ENCODE assay signal across 10 cellular contexts in genomic region chr12:96368233-96368632, GRCh38. TPM values are rescaled to one million over a fixed set of nuclear protein-coding genes. Genes with fewer than 3 reads are reported as not detected.
A peak's percentile ranks its signal among the peaks of the same experiment; 100 is the strongest.
DNase-seq lines count a peak whose midpoint lies in the region; ATAC-seq and TF ChIP-seq lines count a peak whose summit lies in the region.
"Had no signal": no experiment of that assay in that cellular context is flagged by ENCODE, and none has a peak within 500 bp of the region (broad histone marks: within the 10 kb centered on the region; RNA-seq: fewer than 3 reads in every experiment).

No MANE protein-coding gene starts in this region.

- TF ChIP-seq CTCF in fibroblast of mammary gland (conservative IDR thresholded peaks at IDR 0.05; ENCODE audit: control insufficient read depth, insufficient read depth, low read depth, low read length) = no peak
- no peak for TF ChIP-seq CTCF in natural killer cell (IDR thresholded peaks at IDR 0.05)

- H3K4me1 ChIP-seq in effector memory CD4-positive, alpha-beta T cell (ENCODE audit: control insufficient read depth, insufficient read depth, low read length, poor library complexity, severe bottlenecking) = peaks cover 25% of the 10 kb centered on the region

- no peaks in the 10 kb centered on the region for H3K36me3 ChIP-seq in effector memory CD4-positive, alpha-beta T cell (ENCODE audit: control insufficient read depth, insufficient read depth, low read length)

- H3K27ac ChIP-seq in effector memory CD4-positive, alpha-beta T cell (ENCODE audit: insufficient read depth, low read length, poor library complexity, severe bottlenecking) = no peak overlapping the region

- H3K4me1 Mint-ChIP-seq in natural killer cell = peaks cover 70 to 75% of the 10 kb centered on the region in 2 donors

- H3K36me3 Mint-ChIP-seq in natural killer cell = no peaks in the 10 kb centered on the region

- no peaks in the 10 kb centered on the region for H3K27me3 Mint-ChIP-seq in natural killer cell (ENCODE audit: low read depth in 2 of 2)
- H3K27me3 Mint-ChIP-seq: activated B cell treated with CpG ODN at 0.5 μM for 24 hours had no signal

- no peaks in the 10 kb centered on the region for H3K27me3 ChIP-seq in effector memory CD4-positive, alpha-beta T cell (replicated peaks; ENCODE audit: control insufficient read depth, insufficient read depth, low read length, poor library complexity, severe bottlenecking)

- no peaks in the 10 kb centered on the region for H3K9me3 ChIP-seq in effector memory CD4-positive, alpha-beta T cell (ENCODE audit: control insufficient read depth, low read length)

- no peak overlapping the region for H3K4me3 ChIP-seq in fibroblast of mammary gland (ENCODE audit: control insufficient read depth, low read depth, low read length)
- H3K4me3 ChIP-seq in effector memory CD4-positive, alpha-beta T cell (ENCODE audit: insufficient read depth, low read depth, low read length, poor library complexity, severe bottlenecking) = no peak overlapping the region

- DNase-seq in DMS79 (lab: John Stamatoyannopoulos, UW) (peak; percentile 54), NCI-H510A treated with DMSO at 0.1 percent for 48 hours (lab: John Stamatoyannopoulos, UW) (peak; percentile 74), fibroblast of mammary gland (ENCODE audit: low read depth) (peak; percentile 46), natural killer cell (no peak), NCI-H526 treated with DMSO at 0.1 percent for 48 hours (lab: John Stamatoyannopoulos, UW) (no peak)
- no peak for DNase-seq in effector memory CD4-positive, alpha-beta T cell
- DNase-seq: activated B cell treated with CpG ODN at 0.5 μM for 24 hours had no signal

- H3K4me3 Mint-ChIP-seq in natural killer cell = no peak overlapping the region
- H3K4me3 Mint-ChIP-seq: activated B cell treated with CpG ODN at 0.5 μM for 24 hours had no signal

- no peak for TF ChIP-seq POLR2A in GM18505 (IDR thresholded peaks at IDR 0.05; ENCODE audit: borderline replicate concordance, extremely low read depth, insufficient read depth, insufficient read length)

- H3K27ac Mint-ChIP-seq in natural killer cell = peak overlapping the region; percentile 38 to 61
- H3K27ac Mint-ChIP-seq: activated B cell treated with CpG ODN at 0.5 μM for 24 hours; activated naive CD4-positive, alpha-beta T cell treated with anti-CD3 and anti-CD28 coated beads, Interleukin-2, amount 50 U/mL, for 72 hours had no signal

- ATAC-seq in natural killer cell (no peak), GM19452 (IDR thresholded peaks at IDR 0.05; ENCODE audit: unreplicated experiment) (no peak), GM18505 (IDR thresholded peaks at IDR 0.05; ENCODE audit: unreplicated experiment) (no peak)
- ATAC-seq: activated naive CD4-positive, alpha-beta T cell treated with anti-CD3 and anti-CD28 coated beads, Interleukin-2, amount 50 U/mL, for 72 hours had no signal

- intact Hi-C loops in natural killer cell (cut with micrococcal nuclease) = no loop called here

- no peaks in the 10 kb centered on the region for H3K9me3 Mint-ChIP-seq in natural killer cell
- H3K9me3 Mint-ChIP-seq: activated B cell treated with CpG ODN at 0.5 μM for 24 hours had no signal

RNA-seq across cellular contexts. Expression of gene CDK17, which starts 32.0 kb away (rescaled TPM):
- 100 to 1,000 TPM; 199 to 234 (median 232) TPM for total RNA-seq in natural killer cell

Comparison
In these comparisons a context has a peak if more than half of its experiments do, and no peak if none do; other contexts are left out.
1. DNase-seq: peak in DMS79 (single experiment), NCI-H510A treated with DMSO at 0.1 percent for 48 hours (single experiment) and fibroblast of mammary gland (single experiment); none in natural killer cell (single experiment), effector memory CD4-positive, alpha-beta T cell (0 of 3) and NCI-H526 treated with DMSO at 0.1 percent for 48 hours (single experiment).